14 cellular contexts compared by ENCODE assay signal in the genomic region with DNA sequence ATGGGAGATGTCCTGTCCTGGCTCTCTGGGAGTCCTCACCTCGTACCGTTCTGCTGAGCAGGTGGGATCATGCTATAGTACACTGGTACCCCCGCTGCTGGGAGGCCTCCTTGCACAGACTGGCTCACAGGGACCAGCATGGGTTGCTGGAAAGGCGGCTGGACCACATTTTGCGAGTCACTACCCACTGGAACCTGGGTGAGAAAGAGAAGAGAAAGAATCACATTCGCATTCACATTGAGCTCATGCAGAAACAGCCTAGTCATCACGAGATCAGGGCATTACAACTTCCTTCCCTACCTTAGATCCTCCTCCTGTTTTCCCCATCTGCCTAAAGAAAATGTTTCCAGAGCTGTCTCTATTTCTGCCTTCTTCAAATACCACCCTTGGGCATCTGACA. TPM values are rescaled to one million over a fixed set of nuclear protein-coding genes. Genes with fewer than 3 reads are reported as not detected.
DNase-seq lines count a peak whose midpoint lies in the region; ATAC-seq and TF ChIP-seq lines count a peak whose summit lies in the region.
"Had no signal": no experiment of that assay in that cellular context is flagged by ENCODE, and none has a peak within 500 bp of the region (broad histone marks: within the 10 kb centered on the region; RNA-seq: fewer than 3 reads in every experiment).

No MANE protein-coding gene starts in this region.

- no peak for DNase-seq in activated CD4-positive, CD25-positive, alpha-beta regulatory T cell treated with anti-CD3 and anti-CD28 coated beads, Interleukin-2, amount 50 U/mL, for 72 hours
- DNase-seq in HS-5 (ENCODE audit: low read depth), result peak; percentile 25
- no peak for DNase-seq in progenitor cell of endocrine pancreas (ENCODE audit: low spot score, unreplicated experiment)
- DNase-seq in WERI-Rb-1, result no peak
- DNase-seq in occipital lobe (lab: John Stamatoyannopoulos, UW), result no peak
- DNase-seq: ACHN, DMS53, NCI-H1092, sigmoid colon had no signal

- peaks cover 12% of the 10 kb centered on the region for H3K36me3 Mint-ChIP-seq in activated naive CD8-positive, alpha-beta T cell
- peaks cover 26% of the 10 kb centered on the region for H3K36me3 Mint-ChIP-seq in progenitor cell of endocrine pancreas (ENCODE audit: insufficient read depth)

- no peak overlapping the region for H3K4me3 Mint-ChIP-seq in activated naive CD8-positive, alpha-beta T cell
- H3K4me3 Mint-ChIP-seq in progenitor cell of endocrine pancreas (ENCODE audit: low read depth), result no peak overlapping the region

- TF ChIP-seq CTCF in progenitor cell of endocrine pancreas (IDR thresholded peaks at IDR 0.05; ENCODE audit: unreplicated experiment) (no peak), WERI-Rb-1 (IDR thresholded peaks at IDR 0.05; ENCODE audit: low read depth, low read length) (no peak)

- ATAC-seq in activated CD4-positive, CD25-positive, alpha-beta regulatory T cell treated with anti-CD3 and anti-CD28 coated beads, Interleukin-2, amount 50 U/mL, for 24 hours, result peak; percentile 63 to 81
- no peak for ATAC-seq in HG02981 (IDR thresholded peaks at IDR 0.05; ENCODE audit: unreplicated experiment)
- ATAC-seq: GM12878 had no signal

- peaks cover 11% of the 10 kb centered on the region for H3K4me1 Mint-ChIP-seq in activated naive CD8-positive, alpha-beta T cell (ENCODE audit: low read depth)
- peaks cover 8% of the 10 kb centered on the region for H3K4me1 Mint-ChIP-seq in progenitor cell of endocrine pancreas (ENCODE audit: low read depth)

- no peaks in the 10 kb centered on the region for H3K9me3 Mint-ChIP-seq in activated naive CD8-positive, alpha-beta T cell (ENCODE audit: low read depth)
- H3K9me3 Mint-ChIP-seq in progenitor cell of endocrine pancreas (ENCODE audit: low read depth), result no peaks in the 10 kb centered on the region

- H3K36me3 ChIP-seq in WERI-Rb-1, result peaks cover 37% of the 10 kb centered on the region

- H3K4me3 ChIP-seq in WERI-Rb-1 (ENCODE audit: low read depth, low read length), result no peak overlapping the region
- H3K4me3 ChIP-seq: GM12878, sigmoid colon, vagina had no signal

- H3K9me3 ChIP-seq in WERI-Rb-1 (ENCODE audit: severe bottlenecking), result no peaks in the 10 kb centered on the region
- H3K9me3 ChIP-seq: sigmoid colon, vagina had no signal

- no peaks in the 10 kb centered on the region for H3K27me3 ChIP-seq in WERI-Rb-1 (ENCODE audit: insufficient read depth, low read depth, severe bottlenecking)
- H3K27me3 ChIP-seq: sigmoid colon, vagina had no signal

- no peak overlapping the region for H3K27ac ChIP-seq in WERI-Rb-1
- H3K27ac ChIP-seq: sigmoid colon, vagina had no signal

- no peaks in the 10 kb centered on the region for H3K27me3 Mint-ChIP-seq in activated naive CD8-positive, alpha-beta T cell
- H3K27me3 Mint-ChIP-seq in progenitor cell of endocrine pancreas, result no peaks in the 10 kb centered on the region

- peak overlapping the region; percentile 71 for H3K27ac Mint-ChIP-seq in activated naive CD8-positive, alpha-beta T cell
- peak overlapping the region; percentile 39 for H3K27ac Mint-ChIP-seq in progenitor cell of endocrine pancreas

RNA-seq across cellular contexts. Expression of a gene that starts 17.3 kb away (rescaled TPM):
- total RNA-seq in progenitor cell of endocrine pancreas (6.0 and 6.1 TPM in 2 replicates), occipital lobe (0.94 TPM)

RNA-seq across cellular contexts. Expression of a gene that starts 38.8 kb away (rescaled TPM):
- total RNA-seq in progenitor cell of endocrine pancreas, result 162 and 165 TPM in 2 replicates
- total RNA-seq in occipital lobe, result 36.2 TPM

RNA-seq across cellular contexts. Expression of a gene that starts 51.7 kb away (rescaled TPM):
- total RNA-seq in progenitor cell of endocrine pancreas, result 1.7 and 2.0 TPM in 2 replicates
- 0.78 TPM for total RNA-seq in occipital lobe
- total RNA-seq: sigmoid colon had no signal
